ENCODE assay signal across 13 cellular contexts in genomic region chr11:86003654-86004053, GRCh38.
DNase-seq lines count a peak whose midpoint lies in the region; ATAC-seq lines count a peak whose summit lies in the region.
"Had no signal": no experiment of that assay in that cellular context is flagged by ENCODE, and none has a peak within 500 bp of the region (broad histone marks: within the 10 kb centered on the region; RNA-seq: fewer than 3 reads in every experiment).

No MANE protein-coding gene starts in this region.

- H3K4me3 Mint-ChIP-seq in activated T-cell treated with anti-CD3 and anti-CD28 coated beads, Interleukin-2, amount 50 U/mL, for 72 hours: no peak overlapping the region
- H3K4me3 Mint-ChIP-seq in activated T-cell treated with anti-CD3 and anti-CD28 coated beads, Interleukin-2, amount 50 U/mL, for 4 hours: no peak overlapping the region
- H3K4me3 Mint-ChIP-seq in activated T-helper 17 cell treated with anti-CD3 and anti-CD28 coated beads, Interleukin-2, amount 50 U/mL, for 72 hours: no peak overlapping the region
- H3K4me3 Mint-ChIP-seq: CD4-positive, alpha-beta memory T cell had no signal

- H3K27ac Mint-ChIP-seq in activated T-cell treated with anti-CD3 and anti-CD28 coated beads, Interleukin-2, amount 50 U/mL, for 72 hours: peak overlapping the region; percentile 70
- peak overlapping the region; percentile 44 for H3K27ac Mint-ChIP-seq in activated T-helper 17 cell treated with anti-CD3 and anti-CD28 coated beads, Interleukin-2, amount 50 U/mL, for 72 hours

- H3K27ac ChIP-seq in epithelial cell of prostate: peak overlapping the region; percentile 4
- H3K27ac ChIP-seq: C4-2B had no signal

- H3K27me3 Mint-ChIP-seq in activated T-cell treated with anti-CD3 and anti-CD28 coated beads, Interleukin-2, amount 50 U/mL, for 72 hours (ENCODE audit: low read depth): no peaks in the 10 kb centered on the region
- no peaks in the 10 kb centered on the region for H3K27me3 Mint-ChIP-seq in activated T-cell treated with anti-CD3 and anti-CD28 coated beads, Interleukin-2, amount 50 U/mL, for 4 hours (ENCODE audit: low read depth)
- no peaks in the 10 kb centered on the region for H3K27me3 Mint-ChIP-seq in activated T-helper 17 cell treated with anti-CD3 and anti-CD28 coated beads, Interleukin-2, amount 50 U/mL, for 72 hours
- H3K27me3 Mint-ChIP-seq: CD4-positive, alpha-beta memory T cell had no signal

- peaks cover 6 to 35% of the 10 kb centered on the region in 2 donors for H3K36me3 Mint-ChIP-seq in activated T-cell treated with anti-CD3 and anti-CD28 coated beads, Interleukin-2, amount 50 U/mL, for 72 hours (ENCODE audit: insufficient read depth in 2 of 2)
- H3K36me3 Mint-ChIP-seq in activated T-cell treated with anti-CD3 and anti-CD28 coated beads, Interleukin-2, amount 50 U/mL, for 4 hours (ENCODE audit: insufficient read depth): peaks cover 47% of the 10 kb centered on the region
- H3K36me3 Mint-ChIP-seq in activated T-helper 17 cell treated with anti-CD3 and anti-CD28 coated beads, Interleukin-2, amount 50 U/mL, for 72 hours (ENCODE audit: low read depth): peaks cover 94% of the 10 kb centered on the region

- no peak for DNase-seq in activated T-cell treated with anti-CD3 and anti-CD28 coated beads, Interleukin-2, amount 50 U/mL, for 72 hours
- DNase-seq in activated T-cell treated with anti-CD3 and anti-CD28 coated beads, Interleukin-2, amount 50 U/mL, for 4 hours: no peak
- no peak for DNase-seq in epithelial cell of prostate (ENCODE audit: low read depth, low spot score)
- DNase-seq: BE2C; CD4-positive, alpha-beta memory T cell; DMS153; DMS79 treated with DMSO at 0.1 percent for 48 hours; EL had no signal

- no peak for ATAC-seq in activated T-cell treated with anti-CD3 and anti-CD28 coated beads, Interleukin-2, amount 50 U/mL, for 72 hours (replicated peaks in 1 of 2)
- no peak for ATAC-seq in activated T-cell treated with anti-CD3 and anti-CD28 coated beads, Interleukin-2, amount 50 U/mL, for 4 hours
- ATAC-seq in activated T-helper 17 cell treated with anti-CD3 and anti-CD28 coated beads, Interleukin-2, amount 50 U/mL, for 72 hours (replicated peaks): no peak
- ATAC-seq in GM18520 (IDR thresholded peaks at IDR 0.05; ENCODE audit: unreplicated experiment) (no peak), HG02885 (IDR thresholded peaks at IDR 0.05; ENCODE audit: poor library complexity, unreplicated experiment) (no peak), GM18511 (IDR thresholded peaks at IDR 0.05; ENCODE audit: unreplicated experiment) (no peak)

- peaks cover 21% of the 10 kb centered on the region for H3K4me1 Mint-ChIP-seq in activated T-cell treated with anti-CD3 and anti-CD28 coated beads, Interleukin-2, amount 50 U/mL, for 72 hours (ENCODE audit: low read depth)
- peaks cover 5% of the 10 kb centered on the region for H3K4me1 Mint-ChIP-seq in activated T-cell treated with anti-CD3 and anti-CD28 coated beads, Interleukin-2, amount 50 U/mL, for 4 hours (ENCODE audit: low read depth)
- H3K4me1 Mint-ChIP-seq in activated T-helper 17 cell treated with anti-CD3 and anti-CD28 coated beads, Interleukin-2, amount 50 U/mL, for 72 hours: no peaks in the 10 kb centered on the region

- no peaks in the 10 kb centered on the region for H3K9me3 Mint-ChIP-seq in activated T-cell treated with anti-CD3 and anti-CD28 coated beads, Interleukin-2, amount 50 U/mL, for 72 hours
- no peaks in the 10 kb centered on the region for H3K9me3 Mint-ChIP-seq in activated T-cell treated with anti-CD3 and anti-CD28 coated beads, Interleukin-2, amount 50 U/mL, for 4 hours
- H3K9me3 Mint-ChIP-seq in activated T-helper 17 cell treated with anti-CD3 and anti-CD28 coated beads, Interleukin-2, amount 50 U/mL, for 72 hours: no peaks in the 10 kb centered on the region
- H3K9me3 Mint-ChIP-seq: CD4-positive, alpha-beta memory T cell had no signal
